Comparison of ENCODE assay signal across 1 cellular context in genomic region chr6:30883476-30883742, GRCh38.
TF ChIP-seq lines count a peak whose summit lies in the region.

No MANE protein-coding gene starts in this region.

TF ChIP-seq in HCT116, 20 proteins besides CTCF, POLR2A, EP300 and RAD21 (continued from another document):
- TF ChIP-seq REST (IDR thresholded peaks at IDR 0.05; ENCODE audit: low read depth), result no peak
- TF ChIP-seq ELF1 (IDR thresholded peaks at IDR 0.05; ENCODE audit: borderline replicate concordance, low read depth), result no peak
- no peak for TF ChIP-seq MAX (IDR thresholded peaks at IDR 0.05)
